In genomic region chr20:49570828-49571552, GRCh38 we compare ENCODE assay signal across 18 cellular contexts. TPM values are rescaled to one million over a fixed set of nuclear protein-coding genes. Genes with fewer than 3 reads are reported as not detected.
DNase-seq lines count a peak whose midpoint lies in the region; ATAC-seq and TF ChIP-seq lines count a peak whose summit lies in the region.
"Had no signal": no experiment of that assay in that cellular context is flagged by ENCODE, and none has a peak within 500 bp of the region (broad histone marks: within the 10 kb centered on the region; RNA-seq: fewer than 3 reads in every experiment).

No MANE protein-coding gene starts in this region.

- H3K27ac Mint-ChIP-seq in activated CD4-positive, alpha-beta T cell treated with anti-CD3 and anti-CD28 coated beads for 36 hours: no peak overlapping the region
- H3K27ac Mint-ChIP-seq: activated CD4-positive, alpha-beta T cell treated with anti-CD3 and anti-CD28 coated beads, Interleukin-2, amount 10 ng/mL, durations not matched to agents 24 days and 14 days; stimulated activated naive B cell treated with anti-CD40 and anti-IgM and Interleukin-4, amounts not matched to agents 10 μg/mL and 1 μg/mL and 100 μg/mL, for 72 hours had no signal

- peaks cover 12 to 47% (median 18%) of the 10 kb centered on the region in 11 experiments for H3K27me3 ChIP-seq in BLaER1 treated with 17β-estradiol and CSF1 and Interleukin-3, amounts not matched to agents 10 nM and 100 nM
- H3K27me3 ChIP-seq in esophagus (ENCODE audit: control insufficient read depth in 1 of 2, insufficient read depth in 2 of 2, low read length in 2 of 2) (peaks cover 0 to 8% of the 10 kb centered on the region in 2 donors), osteoblast (ENCODE audit: insufficient read depth, low read length) (peaks cover 16% of the 10 kb centered on the region)

- H3K4me3 Mint-ChIP-seq in activated CD4-positive, alpha-beta T cell treated with anti-CD3 and anti-CD28 coated beads for 36 hours: no peak overlapping the region
- H3K4me3 Mint-ChIP-seq: activated CD4-positive, alpha-beta T cell treated with anti-CD3 and anti-CD28 coated beads, Interleukin-2, amount 10 ng/mL, durations not matched to agents 24 days and 14 days; stimulated activated naive B cell treated with anti-CD40 and anti-IgM and Interleukin-4, amounts not matched to agents 10 μg/mL and 1 μg/mL and 100 μg/mL, for 72 hours had no signal

- peaks cover 14% of the 10 kb centered on the region for H3K4me1 Mint-ChIP-seq in activated CD4-positive, alpha-beta T cell treated with anti-CD3 and anti-CD28 coated beads for 36 hours

- H3K79me2 ChIP-seq in osteoblast (ENCODE audit: insufficient read depth, low read length): no peaks in the 10 kb centered on the region

- H3K4me2 ChIP-seq in BLaER1 treated with 17β-estradiol and CSF1 and Interleukin-3, amounts not matched to agents 10 nM and 100 nM: peak overlapping the region in 9 of 11 experiments; percentile 3 to 89 (median 81); a peak in 13 of 22 replicates
- H3K4me2 ChIP-seq in osteoblast (ENCODE audit: insufficient read depth, low read length): no peak overlapping the region

- no peaks in the 10 kb centered on the region for H3K36me3 Mint-ChIP-seq in activated CD4-positive, alpha-beta T cell treated with anti-CD3 and anti-CD28 coated beads for 36 hours (ENCODE audit: low read depth)
- H3K36me3 Mint-ChIP-seq: stimulated activated naive B cell treated with anti-CD40 and anti-IgM and Interleukin-4, amounts not matched to agents 10 μg/mL and 1 μg/mL and 100 μg/mL, for 72 hours had no signal

- H3K4me1 ChIP-seq in BLaER1 treated with 17β-estradiol and CSF1 and Interleukin-3, amounts not matched to agents 10 nM and 100 nM: peaks cover 25 to 85% (median 74%) of the 10 kb centered on the region in 10 experiments
- H3K4me1 ChIP-seq in esophagus (ENCODE audit: control insufficient read depth in 2 of 2, insufficient read depth in 2 of 2, low read length in 1 of 2) (peaks cover 0 to 3% of the 10 kb centered on the region in 2 donors), osteoblast (ENCODE audit: insufficient read depth, low read length) (peaks cover 22% of the 10 kb centered on the region)

- H3K9ac ChIP-seq in BLaER1 treated with 17β-estradiol and CSF1 and Interleukin-3, amounts not matched to agents 10 nM and 100 nM: no peak overlapping the region

- no peak overlapping the region for H3K4me3 ChIP-seq in BLaER1 treated with 17β-estradiol and CSF1 and Interleukin-3, amounts not matched to agents 10 nM and 100 nM
- H3K4me3 ChIP-seq in esophagus (ENCODE audit: low read depth in 1 of 2, low read length in 2 of 2): no peak overlapping the region
- H3K4me3 ChIP-seq in osteoblast (ENCODE audit: insufficient read depth, low read length): no peak overlapping the region
- H3K4me3 ChIP-seq: heart left ventricle, K562, skin epidermis had no signal

- H2AFZ ChIP-seq in osteoblast (ENCODE audit: low read length): no peak overlapping the region

- H3K36me3 ChIP-seq in BLaER1 treated with 17β-estradiol and CSF1 and Interleukin-3, amounts not matched to agents 10 nM and 100 nM: no peaks in the 10 kb centered on the region
- H3K36me3 ChIP-seq in esophagus (ENCODE audit: control insufficient read depth in 2 of 2, insufficient read depth in 2 of 2, low read length in 1 of 2) (no peaks in the 10 kb centered on the region), osteoblast (ENCODE audit: insufficient read depth, low read length) (no peaks in the 10 kb centered on the region)
- H3K36me3 ChIP-seq: heart left ventricle had no signal

- no peak for TF ChIP-seq CTCF in osteoblast (IDR thresholded peaks at IDR 0.05; ENCODE audit: extremely low read depth, low read depth, low read length)

- CTCF ChIA-PET in activated CD4-positive, alpha-beta T cell treated with anti-CD3 and anti-CD28 coated beads for 36 hours (lab: Charles Lee): interaction anchor here (1.1 to 1.5 kb wide), 2 partner anchors 38 to 62 kb away, joined by 3 to 5 read pairs; no protein-coding TSS in a partner anchor

- peak; percentile 76 for DNase-seq in NCI-H226
- peak; percentile 87 for DNase-seq in osteoblast (ENCODE audit: insufficient read length, low spot score, missing footprints)
- DNase-seq in NCI-H2107 treated with DMSO at 0.1 percent for 48 hours (lab: John Stamatoyannopoulos, UW; ENCODE audit: unreplicated experiment): no peak
- DNase-seq in activated CD4-positive, alpha-beta T cell treated with anti-CD3 and anti-CD28 coated beads for 36 hours: no peak
- DNase-seq in Kasumi-1 (lab: John Stamatoyannopoulos, UW): no peak
- DNase-seq: activated CD4-positive, alpha-beta T cell treated with anti-CD3 and anti-CD28 coated beads, Interleukin-2, amount 10 ng/mL, durations not matched to agents 24 days and 14 days; heart left ventricle; kidney glomerular epithelial cell; NCI-H1417 treated with DMSO at 0.1 percent for 48 hours; NCI-H446; stimulated activated naive B cell treated with anti-CD40 and anti-IgM and Interleukin-4, amounts not matched to agents 10 μg/mL and 1 μg/mL and 100 μg/mL, for 72 hours; T-helper 9 cell had no signal

- POLR2A ChIA-PET in activated CD4-positive, alpha-beta T cell treated with anti-CD3 and anti-CD28 coated beads for 36 hours (lab: Charles Lee): no interaction called here

- H3K27ac ChIP-seq in BLaER1 treated with 17β-estradiol and CSF1 and Interleukin-3, amounts not matched to agents 10 nM and 100 nM: peak overlapping the region in 1 of 11 experiments; percentile 40; a peak in 4 of 22 replicates
- H3K27ac ChIP-seq in esophagus (ENCODE audit: low read depth in 2 of 2, low read length in 1 of 2): peak overlapping the region; percentile 11 to 26
- H3K27ac ChIP-seq in osteoblast (ENCODE audit: low read depth, low read length): no peak overlapping the region
- H3K27ac ChIP-seq: skin epidermis had no signal

- H3K9me3 ChIP-seq in BLaER1 treated with 17β-estradiol and CSF1 and Interleukin-3, amounts not matched to agents 10 nM and 100 nM (replicated peaks in 1 of 11): no peaks in the 10 kb centered on the region
- no peaks in the 10 kb centered on the region for H3K9me3 ChIP-seq in esophagus (ENCODE audit: control insufficient read depth in 2 of 2, insufficient read depth in 1 of 2, low read depth in 1 of 2, low read length in 1 of 2)
- H3K9me3 ChIP-seq in osteoblast (ENCODE audit: low read depth, low read length): no peaks in the 10 kb centered on the region
- H3K9me3 ChIP-seq: Caco-2, heart left ventricle had no signal

- no peak for ATAC-seq in GM21390 (IDR thresholded peaks at IDR 0.05; ENCODE audit: unreplicated experiment)
- no peak for ATAC-seq in activated CD4-positive, alpha-beta T cell treated with anti-CD3 and anti-CD28 coated beads for 36 hours
- ATAC-seq: K562; stimulated activated naive B cell treated with anti-CD40 and anti-IgM and Interleukin-4, amounts not matched to agents 10 μg/mL and 1 μg/mL and 100 μg/mL, for 72 hours had no signal

- intact Hi-C loops in activated CD4-positive, alpha-beta T cell treated with anti-CD3 and anti-CD28 coated beads for 36 hours (cut with DNase I, micrococcal nuclease): no loop called here

- H3K27me3 Mint-ChIP-seq in activated CD4-positive, alpha-beta T cell treated with anti-CD3 and anti-CD28 coated beads for 36 hours: peaks cover 42% of the 10 kb centered on the region

- WGBS in esophagus, 2 donors: 75 to 76% methylated on average over 11 of the region's 11 CpGs

- H4K20me1 ChIP-seq in BLaER1 treated with 17β-estradiol and CSF1 and Interleukin-3, amounts not matched to agents 10 nM and 100 nM: no peaks in the 10 kb centered on the region
- no peaks in the 10 kb centered on the region for H4K20me1 ChIP-seq in osteoblast (ENCODE audit: insufficient read depth, low read length)

- no peaks in the 10 kb centered on the region for H3K9me3 Mint-ChIP-seq in activated CD4-positive, alpha-beta T cell treated with anti-CD3 and anti-CD28 coated beads for 36 hours (ENCODE audit: low read depth)

RNA-seq across cellular contexts. Expression of gene PTGIS, which starts 3.1 kb away (rescaled TPM):
- 1 to 10 TPM; 3.5 to 6.1 TPM for polyA plus RNA-seq in esophagus
- total RNA-seq in osteoblast: 33.6 and 89.8 TPM in 2 replicates
- total RNA-seq in activated CD4-positive, alpha-beta T cell treated with anti-CD3 and anti-CD28 coated beads for 36 hours: under 1 TPM; 0.21 to 0.43 TPM
- total RNA-seq: K562 had no signal
- polyA plus RNA-seq: K562 had no signal

Comparison
In these comparisons a context has a peak if more than half of its experiments do, and no peak if none do; other contexts are left out.
1. DNase-seq: peak in NCI-H226 (single experiment) and osteoblast (single experiment); none in NCI-H2107 treated with DMSO at 0.1 percent for 48 hours (single experiment), activated CD4-positive, alpha-beta T cell treated with anti-CD3 and anti-CD28 coated beads for 36 hours (single experiment) and Kasumi-1 (0 of 2).
2. RNA of gene PTGIS, which starts 3.1 kb away (total RNA-seq): 33.6 to 89.8 TPM in osteoblast; 0.21 to 0.43 TPM in activated CD4-positive, alpha-beta T cell treated with anti-CD3 and anti-CD28 coated beads for 36 hours; every median in the first group is over 10 times any median in the second.